6 cellular contexts compared by ENCODE assay signal in genomic region chr9:133359420-133360175, GRCh38. TPM values are rescaled to one million over a fixed set of nuclear protein-coding genes. Genes with fewer than 3 reads are reported as not detected.
DNase-seq lines count a peak whose midpoint lies in the region; ATAC-seq and TF ChIP-seq lines count a peak whose summit lies in the region.

No MANE protein-coding gene starts in this region.

- DNase-seq in DND-41 (no peak), PC-9 (no peak), iPS-NIHi7 (ENCODE audit: extremely low spot score) (peak; percentile 64), epidermal melanocyte (ENCODE audit: insufficient read length, low spot score) (no peak)
- no peak for DNase-seq in effector CD8-positive, alpha-beta T cell (lab: John Stamatoyannopoulos, UW)

- H4K20me1 ChIP-seq in DND-41 (ENCODE audit: insufficient read depth, low read length) (peaks cover 19% of the 10 kb centered on the region), PC-9 (ENCODE audit: insufficient read depth) (peaks cover 46% of the 10 kb centered on the region)

- H3K27ac ChIP-seq in DND-41 (ENCODE audit: low read length) (no peak overlapping the region), PC-9 (no peak overlapping the region)

- no TSS peak for BruUV-seq in PC-9 (replicated peaks; lab: Mats Ljungman, UMichigan)

- H3K4me1 ChIP-seq in DND-41 (ENCODE audit: insufficient read depth, low read length): peaks cover 32% of the 10 kb centered on the region
- H3K4me1 ChIP-seq in PC-9 (replicated peaks; ENCODE audit: insufficient read depth): peaks cover 16% of the 10 kb centered on the region

- H3K9me2 ChIP-seq in PC-9 (ENCODE audit: insufficient read depth): no peaks in the 10 kb centered on the region

- intact Hi-C loops in PC-9 (cut with micrococcal nuclease; ENCODE audit: unreplicated experiment): loop anchor here (5.0 kb wide), 1 partner anchor 128 kb away; no protein-coding TSS in a partner anchor

- peaks cover 58% of the 10 kb centered on the region for H3K36me3 ChIP-seq in DND-41 (ENCODE audit: insufficient read depth, low read length)
- peaks cover 21% of the 10 kb centered on the region for H3K36me3 ChIP-seq in PC-9 (ENCODE audit: low read depth)

- H3K9ac ChIP-seq in DND-41 (ENCODE audit: low read depth, low read length): no peak overlapping the region

- no peak overlapping the region for H3K4me3 ChIP-seq in DND-41 (ENCODE audit: low read depth in 1 of 2, low read length in 2 of 2)
- H3K4me3 ChIP-seq in PC-9: no peak overlapping the region

- CTCF ChIA-PET in PC-9 (lab: Charles Lee): no interaction called here

- H3K79me2 ChIP-seq in DND-41 (ENCODE audit: insufficient read depth, low read length) (peaks cover 35% of the 10 kb centered on the region), PC-9 (ENCODE audit: low read depth) (peaks cover 24% of the 10 kb centered on the region)

- POLR2A ChIA-PET in PC-9 (lab: Charles Lee; ENCODE audit: unreplicated experiment): no interaction called here

- H3F3A ChIP-seq in PC-9 (ENCODE audit: insufficient read depth, low read depth): peaks cover 41% of the 10 kb centered on the region

- peak; percentile 30 for TF ChIP-seq CTCF in DND-41 (IDR thresholded peaks at IDR 0.05; ENCODE audit: borderline replicate concordance, extremely low read depth, low read length, poor library complexity, severe bottlenecking)
- peak; percentile 41; the same call in 1 of the 2 replicates for TF ChIP-seq CTCF in PC-9 (conservative IDR thresholded peaks at IDR 0.05)

- no peak overlapping the region; the same call in 1 of the 2 replicates for H3K4me2 ChIP-seq in DND-41 (ENCODE audit: insufficient read depth, low read length)
- no peak overlapping the region for H3K4me2 ChIP-seq in PC-9

- H3K9me3 ChIP-seq in DND-41 (ENCODE audit: insufficient read depth, low read length, severe bottlenecking): no peaks in the 10 kb centered on the region
- no peaks in the 10 kb centered on the region for H3K9me3 ChIP-seq in PC-9 (ENCODE audit: insufficient read depth, low read depth)

- ATAC-seq in DND-41 (ENCODE audit: insufficient read depth, low read depth): no peak
- ATAC-seq in GM21360 (IDR thresholded peaks at IDR 0.05; ENCODE audit: unreplicated experiment): no peak

- H2AFZ ChIP-seq in DND-41 (ENCODE audit: low read depth, low read length) (no peak overlapping the region), PC-9 (no peak overlapping the region)

- H3K27me3 ChIP-seq in DND-41 (ENCODE audit: insufficient read depth, low read length, poor library complexity): no peaks in the 10 kb centered on the region
- H3K27me3 ChIP-seq in PC-9 (ENCODE audit: insufficient read depth, low read depth): no peaks in the 10 kb centered on the region

RNA-seq across cellular contexts. Expression of gene SURF2, which starts 3.2 kb away (rescaled TPM):
- 18.1 and 28.6 TPM in 2 replicates for total RNA-seq in PC-9 (2021)

RNA-seq across cellular contexts. Expression of gene SURF1, which starts 3.3 kb away (rescaled TPM):
- total RNA-seq in PC-9 (2021): 57.7 and 69.1 TPM in 2 replicates

RNA-seq across cellular contexts. Expression of gene RPL7A, which starts 11.6 kb away (rescaled TPM):
- total RNA-seq in PC-9 (2021): 2,381 and 2,937 TPM in 2 replicates

RNA-seq across cellular contexts. Expression of gene MED22, which starts 11.7 kb away (rescaled TPM):
- total RNA-seq in PC-9 (2021): 38.2 and 38.7 TPM in 2 replicates

RNA-seq across cellular contexts. Expression of gene SURF4, which starts 16.3 kb away (rescaled TPM):
- total RNA-seq in PC-9 (2021): 199 and 233 TPM in 2 replicates
